1 cellular context compared by ENCODE assay signal in the genomic region with DNA sequence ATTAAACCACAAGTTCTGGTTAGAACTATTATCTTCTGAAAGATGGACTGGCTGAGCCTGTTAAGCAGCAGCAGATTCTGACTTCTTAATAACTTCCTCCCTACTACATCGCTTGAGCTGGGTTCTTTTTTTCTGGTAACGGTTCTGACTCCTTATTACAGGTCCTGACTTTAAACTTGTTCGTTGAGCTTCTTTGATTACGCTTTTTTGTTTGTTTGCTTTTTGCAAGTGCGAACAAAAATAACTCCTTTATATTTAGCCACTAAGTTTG.
TF ChIP-seq lines count a peak whose summit lies in the region.

No MANE protein-coding gene starts in this region.

TF ChIP-seq in HepG2, 621 proteins besides CTCF, POLR2A, EP300 and RAD21:
- TF ChIP-seq ZNF276 (CRISPR knock-in tag; IDR thresholded peaks at IDR 0.05; ENCODE audit: low read depth) (no peak), NFE2L1 (CRISPR knock-in tag; IDR thresholded peaks at IDR 0.05; ENCODE audit: borderline replicate concordance) (no peak), ZSCAN22 (CRISPR knock-in tag; IDR thresholded peaks at IDR 0.05) (no peak), KLF12 (CRISPR knock-in tag; IDR thresholded peaks at IDR 0.05; ENCODE audit: borderline replicate concordance) (no peak), GZF1 (CRISPR knock-in tag; IDR thresholded peaks at IDR 0.05) (no peak), NR2F6 (IDR thresholded peaks at IDR 0.05) (no peak), NR2F6 (CRISPR knock-in tag; IDR thresholded peaks at IDR 0.05) (no peak), TBX2 (CRISPR knock-in tag; IDR thresholded peaks at IDR 0.05; ENCODE audit: borderline replicate concordance) (no peak), HNRNPLL (IDR thresholded peaks at IDR 0.05; ENCODE audit: low read depth, low read length, poor library complexity, severe bottlenecking) (no peak), ATM (IDR thresholded peaks at IDR 0.05; ENCODE audit: borderline replicate concordance) (no peak), HOXD1 (CRISPR knock-in tag; IDR thresholded peaks at IDR 0.05) (no peak), ZNF781 (CRISPR knock-in tag; IDR thresholded peaks at IDR 0.05; ENCODE audit: borderline replicate concordance, not compliant biosample characterization) (no peak)
- TF ChIP-seq, protein P1, sequence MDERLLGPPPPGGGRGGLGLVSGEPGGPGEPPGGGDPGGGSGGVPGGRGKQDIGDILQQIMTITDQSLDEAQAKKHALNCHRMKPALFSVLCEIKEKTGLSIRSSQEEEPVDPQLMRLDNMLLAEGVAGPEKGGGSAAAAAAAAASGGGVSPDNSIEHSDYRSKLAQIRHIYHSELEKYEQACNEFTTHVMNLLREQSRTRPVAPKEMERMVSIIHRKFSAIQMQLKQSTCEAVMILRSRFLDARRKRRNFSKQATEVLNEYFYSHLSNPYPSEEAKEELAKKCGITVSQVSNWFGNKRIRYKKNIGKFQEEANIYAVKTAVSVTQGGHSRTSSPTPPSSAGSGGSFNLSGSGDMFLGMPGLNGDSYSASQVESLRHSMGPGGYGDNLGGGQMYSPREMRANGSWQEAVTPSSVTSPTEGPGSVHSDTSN (CRISPR knock-in tag; IDR thresholded peaks at IDR 0.05), result no peak
- TF ChIP-seq, protein P2, sequence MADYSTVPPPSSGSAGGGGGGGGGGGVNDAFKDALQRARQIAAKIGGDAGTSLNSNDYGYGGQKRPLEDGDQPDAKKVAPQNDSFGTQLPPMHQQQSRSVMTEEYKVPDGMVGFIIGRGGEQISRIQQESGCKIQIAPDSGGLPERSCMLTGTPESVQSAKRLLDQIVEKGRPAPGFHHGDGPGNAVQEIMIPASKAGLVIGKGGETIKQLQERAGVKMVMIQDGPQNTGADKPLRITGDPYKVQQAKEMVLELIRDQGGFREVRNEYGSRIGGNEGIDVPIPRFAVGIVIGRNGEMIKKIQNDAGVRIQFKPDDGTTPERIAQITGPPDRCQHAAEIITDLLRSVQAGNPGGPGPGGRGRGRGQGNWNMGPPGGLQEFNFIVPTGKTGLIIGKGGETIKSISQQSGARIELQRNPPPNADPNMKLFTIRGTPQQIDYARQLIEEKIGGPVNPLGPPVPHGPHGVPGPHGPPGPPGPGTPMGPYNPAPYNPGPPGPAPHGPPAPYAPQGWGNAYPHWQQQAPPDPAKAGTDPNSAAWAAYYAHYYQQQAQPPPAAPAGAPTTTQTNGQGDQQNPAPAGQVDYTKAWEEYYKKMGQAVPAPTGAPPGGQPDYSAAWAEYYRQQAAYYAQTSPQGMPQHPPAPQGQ (CRISPR knock-in tag; IDR thresholded peaks at IDR 0.05; ENCODE audit: borderline replicate concordance), result no peak
TF ChIP-seq in HepG2: peak in this region for 0.
